In the genomic region with DNA sequence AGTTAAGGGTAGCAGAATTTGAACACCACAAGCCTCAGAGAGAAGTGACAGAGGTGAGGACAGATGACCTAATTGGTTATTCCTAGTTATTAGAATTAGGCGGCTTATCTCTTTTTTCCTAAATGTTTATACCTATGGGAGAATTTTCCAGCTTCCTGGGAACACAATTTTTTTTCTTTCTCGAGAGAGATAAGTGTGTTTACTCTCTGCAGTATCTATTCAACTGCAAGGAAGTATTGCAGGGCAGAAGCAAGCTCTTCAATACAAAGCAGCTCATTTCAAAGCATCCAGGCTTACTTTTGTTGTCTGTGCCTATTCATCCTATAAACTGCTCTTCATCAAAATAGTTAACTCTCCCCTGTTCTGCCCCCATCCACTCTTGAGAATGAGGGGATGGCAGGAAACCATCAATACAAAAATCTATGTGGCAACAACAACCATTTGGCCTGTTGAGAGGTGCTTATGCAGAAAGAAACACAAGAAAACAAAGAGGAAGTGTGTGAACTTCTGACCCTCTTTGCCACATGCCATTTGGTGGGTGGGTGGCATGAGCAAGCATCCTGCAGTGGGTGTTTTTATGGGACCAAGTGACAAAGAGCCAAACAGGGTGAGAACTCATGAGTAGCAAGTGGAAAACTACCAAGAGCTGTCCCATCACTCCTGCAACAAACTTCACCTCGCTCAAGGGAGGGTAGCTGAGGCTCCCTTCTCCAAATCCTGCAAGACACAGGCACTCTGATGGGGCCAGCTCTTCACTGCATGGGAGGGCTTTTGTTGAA, we compare ENCODE assay signal across 8 cellular contexts. TPM values are rescaled to one million over a fixed set of nuclear protein-coding genes. Genes with fewer than 3 reads are reported as not detected.
DNase-seq lines count a peak whose midpoint lies in the region; ATAC-seq and TF ChIP-seq lines count a peak whose summit lies in the region.

No MANE protein-coding gene starts in this region.

- ATAC-seq in GM19395 (IDR thresholded peaks at IDR 0.05; ENCODE audit: unreplicated experiment), result no peak

- intact Hi-C loops in breast epithelium (cut with DNase I; ENCODE audit: low total_unique reads), result no loop called here

- H3K9me3 ChIP-seq in DOHH2 (ENCODE audit: control insufficient read depth, insufficient read depth, low read length), result no peaks in the 10 kb centered on the region
- H3K9me3 ChIP-seq in neuronal stem cell (replicated peaks in 1 of 2; ENCODE audit: control insufficient read depth in 2 of 2, insufficient read depth in 1 of 2, low read depth in 1 of 2, low read length in 2 of 2), result peaks cover 0 to 2% of the 10 kb centered on the region in 2 donors
- H3K9me3 ChIP-seq in effector memory CD4-positive, alpha-beta T cell (ENCODE audit: control insufficient read depth, low read length), result no peaks in the 10 kb centered on the region
- H3K9me3 ChIP-seq in breast epithelium, result peaks cover 0 to 4% of the 10 kb centered on the region in 2 donors

- H3K27me3 ChIP-seq in DOHH2 (ENCODE audit: control insufficient read depth, low read length), result no peaks in the 10 kb centered on the region
- no peaks in the 10 kb centered on the region for H3K27me3 ChIP-seq in neuronal stem cell (ENCODE audit: control insufficient read depth in 3 of 3, insufficient read depth in 3 of 3, low read depth in 1 of 3, low read length in 3 of 3)
- H3K27me3 ChIP-seq in effector memory CD4-positive, alpha-beta T cell (replicated peaks; ENCODE audit: control insufficient read depth, insufficient read depth, low read length, poor library complexity, severe bottlenecking), result no peaks in the 10 kb centered on the region
- H3K27me3 ChIP-seq in breast epithelium, result no peaks in the 10 kb centered on the region

- DNase-seq in NAMALWA (ENCODE audit: low spot score) (peak; percentile 58), neuronal stem cell (ENCODE audit: low spot score) (no peak), breast epithelium (ENCODE audit: low spot score in 2 of 2) (no peak), kidney tubule cell (ENCODE audit: low spot score) (no peak)
- peak; percentile 16 to 48 for DNase-seq in activated CD8-positive, alpha-beta memory T cell treated with anti-CD3 and anti-CD28 coated beads for 4 hours (ENCODE audit: low read depth in 2 of 2)
- DNase-seq in effector memory CD4-positive, alpha-beta T cell, result no peak

- no peak overlapping the region for H3K23ac ChIP-seq in neuronal stem cell (ENCODE audit: low read depth, low read length, poor library complexity)

- TF ChIP-seq CTCF in DOHH2 (IDR thresholded peaks at IDR 0.05; ENCODE audit: low read depth, low read length, poor library complexity, severe bottlenecking), result no peak
- TF ChIP-seq CTCF in breast epithelium (IDR thresholded peaks at IDR 0.05), result no peak

- H4K91ac ChIP-seq in neuronal stem cell (ENCODE audit: low read depth, low read length, poor library complexity), result no peak overlapping the region

- H3K4me1 ChIP-seq in DOHH2 (ENCODE audit: control insufficient read depth, low read length) (peaks cover 59% of the 10 kb centered on the region), neuronal stem cell (ENCODE audit: control insufficient read depth in 2 of 2, insufficient read depth in 1 of 2, low read depth in 1 of 2, low read length in 2 of 2) (peaks cover 6 to 7% of the 10 kb centered on the region in 2 donors), breast epithelium (no peaks in the 10 kb centered on the region)
- H3K4me1 ChIP-seq in effector memory CD4-positive, alpha-beta T cell (ENCODE audit: control insufficient read depth, insufficient read depth, low read length, poor library complexity, severe bottlenecking), result peaks cover 9% of the 10 kb centered on the region

- H3K4me2 ChIP-seq in DOHH2 (ENCODE audit: low read length), result peak overlapping the region; percentile 48
- H3K4me2 ChIP-seq in neuronal stem cell (ENCODE audit: insufficient read depth, low read length, poor library complexity, severe bottlenecking), result no peak overlapping the region

- no peak overlapping the region for H2BK15ac ChIP-seq in neuronal stem cell (ENCODE audit: low read length)

- no peaks in the 10 kb centered on the region for H3K9me2 ChIP-seq in DOHH2 (replicated peaks; ENCODE audit: control insufficient read depth, low read length)

- peaks cover 13% of the 10 kb centered on the region for H3K36me3 ChIP-seq in DOHH2 (ENCODE audit: control insufficient read depth, low read length)
- H3K36me3 ChIP-seq in neuronal stem cell (replicated peaks in 1 of 2; ENCODE audit: control insufficient read depth in 2 of 2, insufficient read depth in 2 of 2, low read length in 2 of 2), result no peaks in the 10 kb centered on the region
- no peaks in the 10 kb centered on the region for H3K36me3 ChIP-seq in effector memory CD4-positive, alpha-beta T cell (ENCODE audit: control insufficient read depth, insufficient read depth, low read length)
- no peaks in the 10 kb centered on the region for H3K36me3 ChIP-seq in breast epithelium

- H3K4ac ChIP-seq in neuronal stem cell (ENCODE audit: low read length), result no peak overlapping the region

- H3K79me2 ChIP-seq in DOHH2 (ENCODE audit: control insufficient read depth, low read length), result no peaks in the 10 kb centered on the region

- H4K20me1 ChIP-seq in DOHH2 (ENCODE audit: control insufficient read depth, insufficient read depth, low read depth, low read length), result no peaks in the 10 kb centered on the region

- H3F3A ChIP-seq in DOHH2 (ENCODE audit: control insufficient read depth, insufficient read depth), result peaks cover 22% of the 10 kb centered on the region

- H3K14ac ChIP-seq in neuronal stem cell (ENCODE audit: low read length), result no peak overlapping the region

- H3K4me3 ChIP-seq in DOHH2 (ENCODE audit: low read length), result peak overlapping the region; percentile 34
- H3K4me3 ChIP-seq in neuronal stem cell (ENCODE audit: low read length in 2 of 2), result no peak overlapping the region
- no peak overlapping the region for H3K4me3 ChIP-seq in effector memory CD4-positive, alpha-beta T cell (ENCODE audit: insufficient read depth, low read depth, low read length, poor library complexity, severe bottlenecking)
- H3K4me3 ChIP-seq in breast epithelium, result no peak overlapping the region

- H3K18ac ChIP-seq in neuronal stem cell (ENCODE audit: low read length), result no peak overlapping the region

- H2BK12ac ChIP-seq in neuronal stem cell (ENCODE audit: low read length), result no peak overlapping the region

- no peaks in the 10 kb centered on the region for H3K79me1 ChIP-seq in neuronal stem cell (ENCODE audit: low read depth, low read length)

- H2BK5ac ChIP-seq in neuronal stem cell (ENCODE audit: low read length), result no peak overlapping the region

- H2AK5ac ChIP-seq in neuronal stem cell (ENCODE audit: low read depth, low read length), result no peak overlapping the region

- TF ChIP-seq POLR2A in breast epithelium (IDR thresholded peaks at IDR 0.05), result no peak

- no peak overlapping the region for H3K9ac ChIP-seq in neuronal stem cell (ENCODE audit: low read depth, low read length, poor library complexity)

- no CpG with 5 or more reads among the region's 3 CpGs for WGBS in neuronal stem cell (ENCODE audit: extremely low coverage in 2 of 2, insufficient read length in 2 of 2, insufficient replicate concordance in 1 of 2), 2 donors

- H3K27ac ChIP-seq in DOHH2 (ENCODE audit: low read depth, low read length) (peak overlapping the region; percentile 15; the same call in 1 of the 2 replicates), neuronal stem cell (replicated peaks; ENCODE audit: low read length) (peak overlapping the region; percentile 24), breast epithelium (no peak overlapping the region)
- no peak overlapping the region for H3K27ac ChIP-seq in effector memory CD4-positive, alpha-beta T cell (ENCODE audit: insufficient read depth, low read length, poor library complexity, severe bottlenecking)

- no peak overlapping the region for H2AFZ ChIP-seq in neuronal stem cell (ENCODE audit: low read length)

- no peak overlapping the region for H2BK120ac ChIP-seq in neuronal stem cell (ENCODE audit: low read depth, low read length)

- no peak overlapping the region for H4K8ac ChIP-seq in neuronal stem cell (ENCODE audit: low read depth, low read length)

RNA-seq across cellular contexts. Expression of a gene that starts 50.6 kb away (rescaled TPM):
- polyA plus RNA-seq in neuronal stem cell (2013, experiment 1 of 2), result 357 TPM
- 340 TPM for polyA plus RNA-seq in neuronal stem cell (2013, experiment 2 of 2)
- 10 to 100 TPM; 22.3 to 40.6 (median 26.5) TPM for total RNA-seq in breast epithelium

RNA-seq across cellular contexts. Expression of a gene that starts 50.6 kb away (rescaled TPM):
- polyA plus RNA-seq in neuronal stem cell (2013, experiment 1 of 2), result 15.1 TPM
- 15.5 TPM for polyA plus RNA-seq in neuronal stem cell (2013, experiment 2 of 2)
- 10 to 100 TPM; 17.0 to 54.9 (median 38.6) TPM for total RNA-seq in breast epithelium

Comparison
In these comparisons a context has a peak if more than half of its experiments do, and no peak if none do; other contexts are left out.
1. H3K27ac ChIP-seq: peak in DOHH2 (single experiment) and neuronal stem cell (single experiment); none in effector memory CD4-positive, alpha-beta T cell (single experiment) and breast epithelium (0 of 2).
2. DNase-seq: peak in NAMALWA (single experiment) and activated CD8-positive, alpha-beta memory T cell treated with anti-CD3 and anti-CD28 coated beads for 4 hours (2 of 2); none in neuronal stem cell (single experiment), effector memory CD4-positive, alpha-beta T cell (0 of 3), breast epithelium (0 of 2) and kidney tubule cell (single experiment).